Comparison of ENCODE assay signal across 22 cellular contexts in genomic region chr6:91716361-91716760, GRCh38.
A peak's percentile ranks its signal among the peaks of the same experiment; 100 is the strongest.
DNase-seq lines count a peak whose midpoint lies in the region; ATAC-seq, FAIRE-seq and TF ChIP-seq lines count a peak whose summit lies in the region.
"Had no signal": no experiment of that assay in that cellular context is flagged by ENCODE, and none has a peak within 500 bp of the region (broad histone marks: within the 10 kb centered on the region; RNA-seq: fewer than 3 reads in every experiment).

No MANE protein-coding gene starts in this region.

- H2AFZ ChIP-seq in mammary epithelial cell (ENCODE audit: low read depth, low read length) (no peak overlapping the region), HepG2 (ENCODE audit: low read length) (no peak overlapping the region)

- dilution Hi-C loops in mammary epithelial cell (cut with HindIII; ENCODE audit: low sequenced_read_pairs): no loop called here

- in situ Hi-C loops in mammary epithelial cell (cut with MboI; ENCODE audit: low sequenced_read_pairs in 2 of 2) (no loop called here), astrocyte of the spinal cord (cut with HindIII; ENCODE audit: low sequenced_read_pairs) (no loop called here), HepG2 (cut with HindIII; ENCODE audit: extremely low pct_ligation_motif_present, low pct_unique_long_range_greater_than_20kb) (no loop called here)

- peaks cover 5% of the 10 kb centered on the region for H3K4me1 ChIP-seq in mammary epithelial cell (ENCODE audit: insufficient read depth, low read length)
- no peaks in the 10 kb centered on the region for H3K4me1 ChIP-seq in breast epithelium
- no peaks in the 10 kb centered on the region for H3K4me1 ChIP-seq in HepG2 (ENCODE audit: insufficient read depth, low read length)
- H3K4me1 ChIP-seq: A549, Caco-2 had no signal

- H3K4me2 ChIP-seq in mammary epithelial cell (ENCODE audit: insufficient read depth, low read depth, low read length) (no peak overlapping the region), HepG2 (ENCODE audit: low read depth, low read length) (no peak overlapping the region)
- H3K4me2 ChIP-seq: A549 had no signal

- no peaks in the 10 kb centered on the region for H3K79me2 ChIP-seq in mammary epithelial cell (ENCODE audit: insufficient read depth, low read length)
- H3K79me2 ChIP-seq in HepG2 (ENCODE audit: insufficient read depth, low read length): no peaks in the 10 kb centered on the region

- 55% methylated on average over 3 of the region's 3 CpGs for WGBS in mammary epithelial cell (ENCODE audit: low coverage, missing lambda C conversion rate)
- WGBS in HepG2 (ENCODE audit: low lambda C conversion rate): 1% methylated on average over 3 of the region's 3 CpGs

- POLR2A ChIA-PET in HepG2 (lab: Yijun Ruan, JAX): no interaction called here

- TF ChIP-seq RAD21 in HepG2 (CRISPR knock-in tag; IDR thresholded peaks at IDR 0.05): no peak

- H3K27ac ChIP-seq in mammary epithelial cell (ENCODE audit: insufficient read depth, low read depth, low read length) (no peak overlapping the region), breast epithelium (no peak overlapping the region), HepG2 (ENCODE audit: extremely low read length, insufficient read depth, low read length) (no peak overlapping the region)
- H3K27ac ChIP-seq: 22Rv1, A549, C4-2B had no signal

- no peak for FAIRE-seq in HepG2 (lab: Jason Lieb, UNC)
- FAIRE-seq: A549, D721Med, GM12892, GM18507 had no signal

- no peaks in the 10 kb centered on the region for H3K9me3 ChIP-seq in mammary epithelial cell (replicated peaks; ENCODE audit: insufficient read depth, low read length)
- no peaks in the 10 kb centered on the region for H3K9me3 ChIP-seq in breast epithelium
- no peaks in the 10 kb centered on the region for H3K9me3 ChIP-seq in HepG2 (ENCODE audit: low read length)
- H3K9me3 ChIP-seq: A549, Caco-2 had no signal

- no peak for TF ChIP-seq EP300 in HepG2 (IDR thresholded peaks at IDR 0.05; ENCODE audit: low read depth in 2 of 2, low read length in 2 of 2)
- no peak for TF ChIP-seq EP300 in HepG2 (CRISPR knock-in tag; IDR thresholded peaks at IDR 0.05; ENCODE audit: borderline replicate concordance)

- no peak overlapping the region for H3K9ac ChIP-seq in mammary epithelial cell (ENCODE audit: insufficient read depth, low read length)
- no peak overlapping the region for H3K9ac ChIP-seq in HepG2 (ENCODE audit: insufficient read depth, low read depth, low read length)

- H3K4me3 ChIP-seq in mammary epithelial cell (replicated peaks in 1 of 3; ENCODE audit: insufficient read depth in 1 of 3, low read depth in 2 of 3, low read length in 3 of 3): no peak overlapping the region
- no peak overlapping the region for H3K4me3 ChIP-seq in breast epithelium
- H3K4me3 ChIP-seq in astrocyte of the spinal cord (ENCODE audit: low read depth, low read length): no peak overlapping the region
- no peak overlapping the region for H3K4me3 ChIP-seq in HepG2 (replicated peaks in 1 of 3; ENCODE audit: insufficient read depth in 1 of 3, low read depth in 2 of 3, low read length in 3 of 3)
- H3K4me3 ChIP-seq: A549 had no signal

- DNase-seq in mammary epithelial cell: peak; percentile 8
- no peak for DNase-seq in breast epithelium (ENCODE audit: low spot score in 2 of 2)
- DNase-seq in astrocyte of the spinal cord (ENCODE audit: low read depth, low spot score): peak; percentile 39
- peak; percentile 14 for DNase-seq in non-pigmented ciliary epithelial cell (ENCODE audit: low read depth)
- DNase-seq in NCI-H1694 treated with DMSO at 0.1 percent for 48 hours (lab: John Stamatoyannopoulos, UW): no peak
- DNase-seq in cerebellar cortex (ENCODE audit: low spot score): no peak
- no peak for DNase-seq in HepG2 (ENCODE audit: low spot score)
- DNase-seq: AML-193; Caco-2; CD4-positive, alpha-beta T cell; DMS79; GDM1; GOT3; H7; HFFc6 had no signal

- intact Hi-C loops in mammary epithelial cell (cut with micrococcal nuclease) (no loop called here), breast epithelium (cut with DNase I; ENCODE audit: low total_unique reads) (no loop called here), HepG2 (cut with micrococcal nuclease; ENCODE audit: unreplicated experiment) (no loop called here)

- no peaks in the 10 kb centered on the region for H3K27me3 ChIP-seq in mammary epithelial cell (ENCODE audit: insufficient read depth, low read length)
- no peaks in the 10 kb centered on the region for H3K27me3 ChIP-seq in breast epithelium
- no peaks in the 10 kb centered on the region for H3K27me3 ChIP-seq in HepG2 (ENCODE audit: control insufficient read depth in 1 of 2, insufficient read depth in 2 of 2, low read length in 2 of 2)

- BruUV-seq in mammary epithelial cell (replicated peaks; lab: Mats Ljungman, UMichigan) (no TSS peak), HepG2 (replicated peaks; lab: Mats Ljungman, UMichigan) (no TSS peak)

- no peak for ATAC-seq in HepG2
- ATAC-seq: A549, HCT116 had no signal

- CTCF ChIA-PET in mammary epithelial cell (lab: Charles Lee; ENCODE audit: low non-redundant PET) (no interaction called here), HepG2 (lab: Yijun Ruan, JAX; ENCODE audit: low intra/inter-chr PET ratio, low total read pairs) (no interaction called here)

- TF ChIP-seq CTCF in mammary epithelial cell (conservative IDR thresholded peaks at IDR 0.05 in 1 of 2, IDR thresholded peaks at IDR 0.05 in 1 of 2; ENCODE audit: extremely low read depth in 1 of 2, insufficient read depth in 1 of 2, low read depth in 1 of 2, low read length in 2 of 2) (no peak), breast epithelium (IDR thresholded peaks at IDR 0.05) (no peak), astrocyte of the spinal cord (IDR thresholded peaks at IDR 0.05; ENCODE audit: low read depth, low read length) (no peak), HepG2 (CRISPR knock-in tag; IDR thresholded peaks at IDR 0.05) (no peak)

- no peaks in the 10 kb centered on the region for H4K20me1 ChIP-seq in mammary epithelial cell (ENCODE audit: insufficient read depth, low read length)
- no peaks in the 10 kb centered on the region for H4K20me1 ChIP-seq in HepG2 (ENCODE audit: insufficient read depth, low read length)

- TF ChIP-seq POLR2A in breast epithelium (IDR thresholded peaks at IDR 0.05) (no peak), HepG2 (IDR thresholded peaks at IDR 0.05; ENCODE audit: insufficient read depth in 1 of 2, low read depth in 2 of 2, low read length in 2 of 2) (no peak)

- H3K36me3 ChIP-seq in mammary epithelial cell (ENCODE audit: insufficient read depth, low read length): no peaks in the 10 kb centered on the region
- H3K36me3 ChIP-seq in breast epithelium: no peaks in the 10 kb centered on the region
- H3K36me3 ChIP-seq in HepG2 (replicated peaks in 1 of 2; ENCODE audit: control insufficient read depth in 1 of 2, insufficient read depth in 2 of 2, low read length in 2 of 2): no peaks in the 10 kb centered on the region

TF ChIP-seq in HepG2, 621 proteins besides CTCF, POLR2A, EP300 and RAD21:
- TF ChIP-seq SNRNP70 (IDR thresholded peaks at IDR 0.05; ENCODE audit: low read depth, low read length) (no peak), ZNF33A (CRISPR knock-in tag; IDR thresholded peaks at IDR 0.05; ENCODE audit: borderline replicate concordance) (no peak), ZNF543 (CRISPR knock-in tag; IDR thresholded peaks at IDR 0.05) (no peak)

Comparison
In these comparisons a context has a peak if more than half of its experiments do, and no peak if none do; other contexts are left out.
1. DNase-seq: peak in mammary epithelial cell (single experiment), astrocyte of the spinal cord (single experiment) and non-pigmented ciliary epithelial cell (single experiment); none in breast epithelium (0 of 2), NCI-H1694 treated with DMSO at 0.1 percent for 48 hours (single experiment), cerebellar cortex (single experiment) and HepG2 (single experiment).